ENCODE assay signal across 1 cellular context in genomic region chr1:112706505-112707216, GRCh38.
TF ChIP-seq lines count a peak whose summit lies in the region.

Gene RHOC (minus strand): TSS chr1:112707127. CDS start chr1:112703799, 3,328 bp downstream.

TF ChIP-seq in HEK293, 187 proteins besides CTCF, POLR2A, EP300 and RAD21 (continued from another document and continues in another):
- TF ChIP-seq REST (tag by site-specific recombination; IDR thresholded peaks at IDR 0.05) (0 out of 2 replicates have a peak, but pooled peaks have one; percentile 17), ZNF610 (tag by site-specific recombination; IDR thresholded peaks at IDR 0.05; ENCODE audit: borderline replicate concordance) (no peak), ZNF658 (tag by site-specific recombination; IDR thresholded peaks at IDR 0.05) (no peak), MYNN (tag by site-specific recombination; IDR thresholded peaks at IDR 0.05; ENCODE audit: borderline replicate concordance) (no peak), FEZF1 (tag by site-specific recombination; IDR thresholded peaks at IDR 0.05) (no peak), SALL2 (tag by site-specific recombination; IDR thresholded peaks at IDR 0.05; ENCODE audit: borderline replicate concordance) (no peak), HOXC10 (CRISPR knock-in tag; IDR thresholded peaks at IDR 0.05) (no peak), ELK4 (IDR thresholded peaks at IDR 0.05; ENCODE audit: borderline replicate concordance, low read depth, low read length) (no peak), KLF1 (tag by site-specific recombination; IDR thresholded peaks at IDR 0.05) (peak; percentile 52; the same call in 1 of the 2 replicates), SCRT2 (tag by site-specific recombination; IDR thresholded peaks at IDR 0.05) (no peak), ZNF157 (tag by site-specific recombination; IDR thresholded peaks at IDR 0.05) (no peak), ZNF37A (tag by site-specific recombination; IDR thresholded peaks at IDR 0.05) (no peak), ZNF530 (tag by site-specific recombination; IDR thresholded peaks at IDR 0.05; ENCODE audit: low read depth) (no peak), ZNF600 (tag by site-specific recombination; IDR thresholded peaks at IDR 0.05) (peak; percentile 80), ZNF362 (tag by site-specific recombination; IDR thresholded peaks at IDR 0.05) (no peak), ZBTB17 (tag by site-specific recombination; IDR thresholded peaks at IDR 0.05) (peak; percentile 53), ZNF311 (tag by site-specific recombination; IDR thresholded peaks at IDR 0.05; ENCODE audit: borderline replicate concordance) (no peak), PRDM2 (tag by site-specific recombination; IDR thresholded peaks at IDR 0.05; ENCODE audit: borderline replicate concordance) (no peak), ZNF350 (tag by site-specific recombination; IDR thresholded peaks at IDR 0.05) (no peak), ZNF341 (tag by site-specific recombination; IDR thresholded peaks at IDR 0.05; ENCODE audit: low read depth) (0 out of 2 replicates have a peak, but pooled peaks have one; percentile 8), ZNF391 (tag by site-specific recombination; IDR thresholded peaks at IDR 0.05; ENCODE audit: borderline replicate concordance, low read depth) (no peak), ZNF404 (tag by site-specific recombination; IDR thresholded peaks at IDR 0.05) (no peak), ZBTB7A (tag by site-specific recombination; IDR thresholded peaks at IDR 0.05; ENCODE audit: low read depth) (peak; percentile 13; the same call in 1 of the 2 replicates), ZNF211 (tag by site-specific recombination; IDR thresholded peaks at IDR 0.05; ENCODE audit: low read depth) (no peak), ZBTB11 (tag by site-specific recombination; conservative IDR thresholded peaks at IDR 0.05; ENCODE audit: low read depth) (peak; percentile 67; the same call in 1 of the 2 replicates)
- TF ChIP-seq, protein P1, sequence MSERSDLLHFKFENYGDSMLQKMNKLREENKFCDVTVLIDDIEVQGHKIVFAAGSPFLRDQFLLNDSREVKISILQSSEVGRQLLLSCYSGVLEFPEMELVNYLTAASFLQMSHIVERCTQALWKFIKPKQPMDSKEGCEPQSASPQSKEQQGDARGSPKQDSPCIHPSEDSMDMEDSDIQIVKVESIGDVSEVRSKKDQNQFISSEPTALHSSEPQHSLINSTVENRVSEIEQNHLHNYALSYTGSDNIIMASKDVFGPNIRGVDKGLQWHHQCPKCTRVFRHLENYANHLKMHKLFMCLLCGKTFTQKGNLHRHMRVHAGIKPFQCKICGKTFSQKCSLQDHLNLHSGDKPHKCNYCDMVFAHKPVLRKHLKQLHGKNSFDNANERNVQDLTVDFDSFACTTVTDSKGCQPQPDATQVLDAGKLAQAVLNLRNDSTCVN (tag by site-specific recombination; optimal IDR thresholded peaks at IDR 0.05): peak; percentile 9
- TF ChIP-seq, protein P2, sequence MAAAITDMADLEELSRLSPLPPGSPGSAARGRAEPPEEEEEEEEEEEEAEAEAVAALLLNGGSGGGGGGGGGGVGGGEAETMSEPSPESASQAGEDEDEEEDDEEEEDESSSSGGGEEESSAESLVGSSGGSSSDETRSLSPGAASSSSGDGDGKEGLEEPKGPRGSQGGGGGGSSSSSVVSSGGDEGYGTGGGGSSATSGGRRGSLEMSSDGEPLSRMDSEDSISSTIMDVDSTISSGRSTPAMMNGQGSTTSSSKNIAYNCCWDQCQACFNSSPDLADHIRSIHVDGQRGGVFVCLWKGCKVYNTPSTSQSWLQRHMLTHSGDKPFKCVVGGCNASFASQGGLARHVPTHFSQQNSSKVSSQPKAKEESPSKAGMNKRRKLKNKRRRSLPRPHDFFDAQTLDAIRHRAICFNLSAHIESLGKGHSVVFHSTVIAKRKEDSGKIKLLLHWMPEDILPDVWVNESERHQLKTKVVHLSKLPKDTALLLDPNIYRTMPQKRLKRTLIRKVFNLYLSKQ (tag by site-specific recombination; IDR thresholded peaks at IDR 0.05; ENCODE audit: borderline replicate concordance): no peak
- TF ChIP-seq, protein P3, sequence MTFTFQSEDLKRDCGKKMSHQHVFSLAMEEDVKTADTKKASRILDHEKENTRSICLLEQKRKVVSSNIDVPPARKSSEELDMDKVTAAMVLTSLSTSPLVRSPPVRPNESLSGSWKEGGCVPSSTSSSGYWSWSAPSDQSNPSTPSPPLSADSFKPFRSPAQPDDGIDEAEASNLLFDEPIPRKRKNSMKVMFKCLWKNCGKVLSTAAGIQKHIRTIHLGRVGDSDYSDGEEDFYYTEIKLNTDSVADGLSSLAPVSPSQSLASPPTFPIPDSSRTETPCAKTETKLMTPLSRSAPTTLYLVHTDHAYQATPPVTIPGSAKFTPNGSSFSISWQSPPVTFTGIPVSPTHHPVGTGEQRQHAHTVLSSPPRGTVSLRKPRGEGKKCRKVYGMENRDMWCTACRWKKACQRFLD (tag by site-specific recombination; IDR thresholded peaks at IDR 0.05): no peak
- TF ChIP-seq, protein P4, sequence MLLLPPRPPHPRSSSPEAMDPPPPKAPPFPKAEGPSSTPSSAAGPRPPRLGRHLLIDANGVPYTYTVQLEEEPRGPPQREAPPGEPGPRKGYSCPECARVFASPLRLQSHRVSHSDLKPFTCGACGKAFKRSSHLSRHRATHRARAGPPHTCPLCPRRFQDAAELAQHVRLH (tag by site-specific recombination; IDR thresholded peaks at IDR 0.05): no peak
- TF ChIP-seq, protein P5, sequence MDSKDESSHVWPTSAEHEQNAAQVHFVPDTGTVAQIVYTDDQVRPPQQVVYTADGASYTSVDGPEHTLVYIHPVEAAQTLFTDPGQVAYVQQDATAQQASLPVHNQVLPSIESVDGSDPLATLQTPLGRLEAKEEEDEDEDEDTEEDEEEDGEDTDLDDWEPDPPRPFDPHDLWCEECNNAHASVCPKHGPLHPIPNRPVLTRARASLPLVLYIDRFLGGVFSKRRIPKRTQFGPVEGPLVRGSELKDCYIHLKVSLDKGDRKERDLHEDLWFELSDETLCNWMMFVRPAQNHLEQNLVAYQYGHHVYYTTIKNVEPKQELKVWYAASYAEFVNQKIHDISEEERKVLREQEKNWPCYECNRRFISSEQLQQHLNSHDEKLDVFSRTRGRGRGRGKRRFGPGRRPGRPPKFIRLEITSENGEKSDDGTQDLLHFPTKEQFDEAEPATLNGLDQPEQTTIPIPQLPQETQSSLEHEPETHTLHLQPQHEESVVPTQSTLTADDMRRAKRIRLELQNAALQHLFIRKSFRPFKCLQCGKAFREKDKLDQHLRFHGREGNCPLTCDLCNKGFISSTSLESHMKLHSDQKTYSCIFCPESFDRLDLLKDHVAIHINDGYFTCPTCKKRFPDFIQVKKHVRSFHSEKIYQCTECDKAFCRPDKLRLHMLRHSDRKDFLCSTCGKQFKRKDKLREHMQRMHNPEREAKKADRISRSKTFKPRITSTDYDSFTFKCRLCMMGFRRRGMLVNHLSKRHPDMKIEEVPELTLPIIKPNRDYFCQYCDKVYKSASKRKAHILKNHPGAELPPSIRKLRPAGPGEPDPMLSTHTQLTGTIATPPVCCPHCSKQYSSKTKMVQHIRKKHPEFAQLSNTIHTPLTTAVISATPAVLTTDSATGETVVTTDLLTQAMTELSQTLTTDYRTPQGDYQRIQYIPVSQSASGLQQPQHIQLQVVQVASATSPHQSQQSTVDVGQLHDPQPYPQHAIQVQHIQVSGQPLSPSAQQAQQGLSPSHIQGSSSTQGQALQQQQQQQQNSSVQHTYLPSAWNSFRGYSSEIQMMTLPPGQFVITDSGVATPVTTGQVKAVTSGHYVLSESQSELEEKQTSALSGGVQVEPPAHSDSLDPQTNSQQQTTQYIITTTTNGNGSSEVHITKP (tag by site-specific recombination; IDR thresholded peaks at IDR 0.05): no peak
